In the genomic region with DNA sequence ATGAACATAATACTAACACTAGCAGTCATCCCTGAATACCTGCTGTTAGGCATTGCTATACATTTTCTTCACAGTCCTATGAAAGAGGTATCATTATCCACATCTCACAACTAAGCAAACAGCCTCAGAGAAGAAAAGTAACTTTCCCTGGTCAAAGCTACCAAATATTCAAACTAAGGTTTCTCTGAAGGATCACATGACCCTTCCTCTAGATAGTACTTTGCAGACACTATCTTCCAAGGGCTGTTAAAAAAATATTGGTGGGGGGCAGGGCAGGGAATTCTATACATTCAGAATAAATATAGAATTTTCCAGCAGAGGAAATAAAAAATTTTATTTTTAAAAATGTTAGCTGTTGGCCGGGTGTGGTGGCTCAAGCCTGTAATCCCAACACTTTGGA, we compare ENCODE assay signal across 11 cellular contexts. TPM values are rescaled to one million over a fixed set of nuclear protein-coding genes. Genes with fewer than 3 reads are reported as not detected.
A peak's percentile ranks its signal among the peaks of the same experiment; 100 is the strongest.
DNase-seq lines count a peak whose midpoint lies in the region; ATAC-seq and TF ChIP-seq lines count a peak whose summit lies in the region.
"Had no signal": no experiment of that assay in that cellular context is flagged by ENCODE, and none has a peak within 500 bp of the region (broad histone marks: within the 10 kb centered on the region; RNA-seq: fewer than 3 reads in every experiment).

No MANE protein-coding gene starts in this region.

- H3K9me3 ChIP-seq in cardiac muscle cell (ENCODE audit: low read depth) (no peaks in the 10 kb centered on the region), uterus (no peaks in the 10 kb centered on the region)
- no peaks in the 10 kb centered on the region for H3K9me3 ChIP-seq in naive thymus-derived CD4-positive, alpha-beta T cell (ENCODE audit: control insufficient read depth in 2 of 3, low read length in 3 of 3)

- no peak for TF ChIP-seq CTCF in cardiac muscle cell (IDR thresholded peaks at IDR 0.05; ENCODE audit: low read depth, low read length)
- TF ChIP-seq CTCF in endothelial cell (IDR thresholded peaks at IDR 0.05; ENCODE audit: unreplicated experiment): no peak
- no peak for TF ChIP-seq CTCF in uterus (IDR thresholded peaks at IDR 0.05)

- POLR2A ChIA-PET in naive thymus-derived CD4-positive, alpha-beta T cell (lab: Charles Lee): interaction anchor here (0.5 to 5.6 kb wide), 2 partner anchors 48 to 308 kb away, joined by 3 to 37 read pairs; partner anchors contain the start of gene COG3

- DNase-seq in cardiac muscle cell (ENCODE audit: low read depth in 1 of 2, low spot score in 1 of 2) (no peak), cardiac septum (ENCODE audit: low spot score) (no peak), endothelial cell (ENCODE audit: low spot score) (no peak), uterus (no peak), HCEC 1CT (no peak)
- no peak for DNase-seq in naive thymus-derived CD4-positive, alpha-beta T cell
- DNase-seq: NCI-H510A treated with DMSO at 0.1 percent for 48 hours; stimulated activated CD4-positive, alpha-beta T cell treated with anti-CD3 and anti-CD28 coated beads, Interleukin-2, amount 100 ng/mL, for 48 hours had no signal

- H3K4me1 Mint-ChIP-seq in endothelial cell (ENCODE audit: unreplicated experiment): peaks cover 25% of the 10 kb centered on the region
- H3K4me1 Mint-ChIP-seq in naive thymus-derived CD4-positive, alpha-beta T cell: peaks cover 15 to 54% (median 43%) of the 10 kb centered on the region in 7 donors

- H3K36me3 Mint-ChIP-seq in endothelial cell (ENCODE audit: low read depth, unreplicated experiment): no peaks in the 10 kb centered on the region
- peaks cover 0 to 13% (median 8%) of the 10 kb centered on the region in 5 donors for H3K36me3 Mint-ChIP-seq in naive thymus-derived CD4-positive, alpha-beta T cell

- peaks cover 6% of the 10 kb centered on the region for H3K4me1 ChIP-seq in cardiac muscle cell (ENCODE audit: low read depth)
- H3K4me1 ChIP-seq in naive thymus-derived CD4-positive, alpha-beta T cell (ENCODE audit: control insufficient read depth in 2 of 2, insufficient read depth in 2 of 2, low read length in 2 of 2): peaks cover 4 to 21% of the 10 kb centered on the region in 2 donors
- peaks cover 0 to 6% of the 10 kb centered on the region in 2 donors for H3K4me1 ChIP-seq in uterus

- no peak for ATAC-seq in naive thymus-derived CD4-positive, alpha-beta T cell
- ATAC-seq in GM19463 (IDR thresholded peaks at IDR 0.05; ENCODE audit: unreplicated experiment) (no peak), GM19324 (IDR thresholded peaks at IDR 0.05; ENCODE audit: low FRiP score, unreplicated experiment) (no peak)

- H3K9me3 Mint-ChIP-seq in endothelial cell (ENCODE audit: unreplicated experiment): no peaks in the 10 kb centered on the region
- peaks cover 0 to 4% (median 0%) of the 10 kb centered on the region in 11 donors for H3K9me3 Mint-ChIP-seq in naive thymus-derived CD4-positive, alpha-beta T cell

- H3K27ac Mint-ChIP-seq in endothelial cell (ENCODE audit: unreplicated experiment): peak overlapping the region; percentile 52
- peak overlapping the region in 7 of 9 donors; percentile 25 to 75 (median 38) for H3K27ac Mint-ChIP-seq in naive thymus-derived CD4-positive, alpha-beta T cell

- H3K27me3 ChIP-seq in cardiac muscle cell (no peaks in the 10 kb centered on the region), uterus (no peaks in the 10 kb centered on the region)
- H3K27me3 ChIP-seq in naive thymus-derived CD4-positive, alpha-beta T cell (ENCODE audit: control insufficient read depth in 2 of 2, insufficient read depth in 2 of 2, low read length in 2 of 2): no peaks in the 10 kb centered on the region

- H3K4me3 ChIP-seq in cardiac muscle cell (no peak overlapping the region), uterus (peak overlapping the region in 1 of 2 donors; percentile 21)
- no peak overlapping the region for H3K4me3 ChIP-seq in naive thymus-derived CD4-positive, alpha-beta T cell (ENCODE audit: low read length)

- H3K27me3 Mint-ChIP-seq in endothelial cell (ENCODE audit: unreplicated experiment): no peaks in the 10 kb centered on the region
- H3K27me3 Mint-ChIP-seq in naive thymus-derived CD4-positive, alpha-beta T cell: no peaks in the 10 kb centered on the region

- TF ChIP-seq POLR2A in uterus (IDR thresholded peaks at IDR 0.05): no peak

- CTCF ChIA-PET in naive thymus-derived CD4-positive, alpha-beta T cell (lab: Charles Lee): interaction anchor here (0.7 to 3.0 kb wide), 3 partner anchors 13 to 44 kb away, joined by 3 to 16 read pairs (median 4); no protein-coding TSS in a partner anchor

- H3K27ac ChIP-seq in cardiac muscle cell (peak overlapping the region; percentile 1), uterus (peak overlapping the region; percentile 69 to 85)
- H3K27ac ChIP-seq in naive thymus-derived CD4-positive, alpha-beta T cell (ENCODE audit: low read depth, low read length): no peak overlapping the region
- H3K27ac ChIP-seq: KMS-11 had no signal

- no peak overlapping the region for H3K4me3 Mint-ChIP-seq in endothelial cell (ENCODE audit: unreplicated experiment)
- H3K4me3 Mint-ChIP-seq in naive thymus-derived CD4-positive, alpha-beta T cell: peak overlapping the region in 9 of 10 donors; percentile 20 to 63 (median 38)

- intact Hi-C loops in cardiac septum (cut with DNase I) (loop anchor here (5.0 kb wide), 1 partner anchor 47 kb away; the partner anchor contains the start of gene COG3), uterus (cut with DNase I; ENCODE audit: low total_unique reads) (no loop called here)
- intact Hi-C loops in naive thymus-derived CD4-positive, alpha-beta T cell (cut with micrococcal nuclease): loop anchor here (5.0 kb wide), 2 partner anchors 498 to 767 kb away; partner anchors contain the start of gene LCP1 (in 1 of the 2)

- H3K36me3 ChIP-seq in cardiac muscle cell: peaks cover 2% of the 10 kb centered on the region
- H3K36me3 ChIP-seq in naive thymus-derived CD4-positive, alpha-beta T cell (ENCODE audit: control insufficient read depth in 2 of 3, insufficient read depth in 3 of 3, low read length in 3 of 3): peaks cover 0 to 18% (median 0%) of the 10 kb centered on the region in 3 experiments
- no peaks in the 10 kb centered on the region for H3K36me3 ChIP-seq in uterus

RNA-seq across cellular contexts. Expression of gene SLC25A30, which starts 3.1 kb away (rescaled TPM):
- total RNA-seq in cardiac muscle cell: 5.6 and 8.6 TPM in 2 replicates
- polyA plus RNA-seq in cardiac muscle cell: 7.4 and 14.5 TPM in 2 replicates
- 83.4 TPM for total RNA-seq in cardiac septum
- total RNA-seq in endothelial cell (ENCODE audit: unreplicated experiment): 21.9 TPM
- 10 to 100 TPM; 13.3 to 29.4 (median 23.6) TPM for total RNA-seq in naive thymus-derived CD4-positive, alpha-beta T cell
- 1 to 10 TPM; 1.7 to 2.1 TPM for polyA plus RNA-seq in naive thymus-derived CD4-positive, alpha-beta T cell
- total RNA-seq in uterus: 10 to 100 TPM in 3 of 4 donors, 1 to 10 TPM in 1; 8.2 to 30.5 (median 22.2) TPM

RNA-seq across cellular contexts. Expression of gene COG3, which starts 49.6 kb away (rescaled TPM):
- total RNA-seq in cardiac muscle cell (24.6 and 82.9 TPM in 2 replicates), cardiac septum (16.5 TPM), endothelial cell (ENCODE audit: unreplicated experiment) (23.1 TPM), uterus (10 to 100 TPM; 26.2 to 57.4 (median 36.5) TPM)
- polyA plus RNA-seq in cardiac muscle cell: 22.4 and 26.2 TPM in 2 replicates
- total RNA-seq in naive thymus-derived CD4-positive, alpha-beta T cell: 10 to 100 TPM; 29.7 to 50.1 (median 43.4) TPM
- polyA plus RNA-seq in naive thymus-derived CD4-positive, alpha-beta T cell: 10 to 100 TPM; 26.5 to 31.2 TPM
